1 cellular context compared by ENCODE assay signal in the genomic region with DNA sequence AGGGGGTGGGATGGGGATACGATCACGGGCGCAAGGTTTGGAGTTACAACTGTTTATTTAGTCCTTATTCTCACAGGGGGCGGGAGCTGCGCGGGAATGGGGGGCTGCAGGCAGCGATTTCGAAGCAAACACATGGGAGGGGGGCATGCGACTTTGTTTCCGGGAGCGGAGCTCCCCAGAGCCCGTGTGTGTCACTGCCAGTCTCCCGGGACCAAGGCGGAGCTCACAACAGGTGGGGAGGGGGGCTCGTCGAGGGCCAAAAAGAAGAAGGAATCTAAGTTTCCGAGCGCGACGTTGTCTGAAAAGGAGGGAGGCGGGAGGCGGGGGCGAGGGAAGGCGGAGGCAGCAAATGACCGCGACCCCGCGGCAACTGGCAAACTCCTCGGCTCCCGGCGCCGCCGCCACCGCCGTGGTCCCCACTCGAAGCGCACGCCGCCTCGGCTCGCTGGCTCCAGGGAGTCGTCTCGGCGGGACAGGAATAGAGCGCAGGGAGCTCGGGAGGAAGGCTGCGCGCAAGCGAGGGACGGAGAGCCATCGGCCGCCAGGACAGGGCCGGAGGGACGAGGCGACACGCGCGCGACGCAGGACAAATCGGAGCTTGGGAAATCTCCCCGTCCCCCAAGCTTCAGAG.
TF ChIP-seq lines count a peak whose summit lies in the region.

No MANE protein-coding gene starts in this region.

TF ChIP-seq in WTC11, 78 proteins besides CTCF, POLR2A, EP300 and RAD21 (continued from another document and continues in another):
- TF ChIP-seq, protein P1, sequence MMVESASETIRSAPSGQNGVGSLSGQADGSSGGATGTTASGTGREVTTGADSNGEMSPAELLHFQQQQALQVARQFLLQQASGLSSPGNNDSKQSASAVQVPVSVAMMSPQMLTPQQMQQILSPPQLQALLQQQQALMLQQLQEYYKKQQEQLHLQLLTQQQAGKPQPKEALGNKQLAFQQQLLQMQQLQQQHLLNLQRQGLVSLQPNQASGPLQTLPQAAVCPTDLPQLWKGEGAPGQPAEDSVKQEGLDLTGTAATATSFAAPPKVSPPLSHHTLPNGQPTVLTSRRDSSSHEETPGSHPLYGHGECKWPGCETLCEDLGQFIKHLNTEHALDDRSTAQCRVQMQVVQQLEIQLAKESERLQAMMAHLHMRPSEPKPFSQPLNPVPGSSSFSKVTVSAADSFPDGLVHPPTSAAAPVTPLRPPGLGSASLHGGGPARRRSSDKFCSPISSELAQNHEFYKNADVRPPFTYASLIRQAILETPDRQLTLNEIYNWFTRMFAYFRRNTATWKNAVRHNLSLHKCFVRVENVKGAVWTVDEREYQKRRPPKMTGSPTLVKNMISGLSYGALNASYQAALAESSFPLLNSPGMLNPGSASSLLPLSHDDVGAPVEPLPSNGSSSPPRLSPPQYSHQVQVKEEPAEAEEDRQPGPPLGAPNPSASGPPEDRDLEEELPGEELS (CRISPR knock-in tag; IDR thresholded peaks at IDR 0.05): peak; percentile 78
- TF ChIP-seq GABPB1 (CRISPR knock-in tag; IDR thresholded peaks at IDR 0.05): peak; percentile 14; the same call in 1 of the 2 replicates
- TF ChIP-seq JAZF1 (CRISPR knock-in tag; IDR thresholded peaks at IDR 0.05): no peak
- no peak for TF ChIP-seq HMGA2 (CRISPR knock-in tag; IDR thresholded peaks at IDR 0.05)
- TF ChIP-seq ZSCAN18 (CRISPR knock-in tag; IDR thresholded peaks at IDR 0.05): no peak
- TF ChIP-seq TEAD4 (CRISPR knock-in tag; IDR thresholded peaks at IDR 0.05): no peak
- TF ChIP-seq SOX15 (CRISPR knock-in tag; IDR thresholded peaks at IDR 0.05): no peak
- no peak for TF ChIP-seq ZNF423 (CRISPR knock-in tag; IDR thresholded peaks at IDR 0.05)
- no peak for TF ChIP-seq USF1 (CRISPR knock-in tag; IDR thresholded peaks at IDR 0.05)
- TF ChIP-seq, protein P2, sequence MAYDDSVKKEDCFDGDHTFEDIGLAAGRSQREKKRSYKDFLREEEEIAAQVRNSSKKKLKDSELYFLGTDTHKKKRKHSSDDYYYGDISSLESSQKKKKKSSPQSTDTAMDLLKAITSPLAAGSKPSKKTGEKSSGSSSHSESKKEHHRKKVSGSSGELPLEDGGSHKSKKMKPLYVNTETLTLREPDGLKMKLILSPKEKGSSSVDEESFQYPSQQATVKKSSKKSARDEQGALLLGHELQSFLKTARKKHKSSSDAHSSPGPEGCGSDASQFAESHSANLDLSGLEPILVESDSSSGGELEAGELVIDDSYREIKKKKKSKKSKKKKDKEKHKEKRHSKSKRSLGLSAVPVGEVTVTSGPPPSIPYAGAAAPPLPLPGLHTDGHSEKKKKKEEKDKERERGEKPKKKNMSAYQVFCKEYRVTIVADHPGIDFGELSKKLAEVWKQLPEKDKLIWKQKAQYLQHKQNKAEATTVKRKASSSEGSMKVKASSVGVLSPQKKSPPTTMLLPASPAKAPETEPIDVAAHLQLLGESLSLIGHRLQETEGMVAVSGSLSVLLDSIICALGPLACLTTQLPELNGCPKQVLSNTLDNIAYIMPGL (CRISPR knock-in tag; IDR thresholded peaks at IDR 0.05): no peak
- no peak for TF ChIP-seq ZNF396 (CRISPR knock-in tag; IDR thresholded peaks at IDR 0.05; ENCODE audit: borderline replicate concordance)
- TF ChIP-seq ZBTB21 (CRISPR knock-in tag; IDR thresholded peaks at IDR 0.05; ENCODE audit: borderline replicate concordance): no peak
- TF ChIP-seq FOXK1 (CRISPR knock-in tag; IDR thresholded peaks at IDR 0.05): no peak; the same call in 1 of the 2 replicates
- no peak for TF ChIP-seq NR1H2 (CRISPR knock-in tag; IDR thresholded peaks at IDR 0.05)
- TF ChIP-seq, protein P3, sequence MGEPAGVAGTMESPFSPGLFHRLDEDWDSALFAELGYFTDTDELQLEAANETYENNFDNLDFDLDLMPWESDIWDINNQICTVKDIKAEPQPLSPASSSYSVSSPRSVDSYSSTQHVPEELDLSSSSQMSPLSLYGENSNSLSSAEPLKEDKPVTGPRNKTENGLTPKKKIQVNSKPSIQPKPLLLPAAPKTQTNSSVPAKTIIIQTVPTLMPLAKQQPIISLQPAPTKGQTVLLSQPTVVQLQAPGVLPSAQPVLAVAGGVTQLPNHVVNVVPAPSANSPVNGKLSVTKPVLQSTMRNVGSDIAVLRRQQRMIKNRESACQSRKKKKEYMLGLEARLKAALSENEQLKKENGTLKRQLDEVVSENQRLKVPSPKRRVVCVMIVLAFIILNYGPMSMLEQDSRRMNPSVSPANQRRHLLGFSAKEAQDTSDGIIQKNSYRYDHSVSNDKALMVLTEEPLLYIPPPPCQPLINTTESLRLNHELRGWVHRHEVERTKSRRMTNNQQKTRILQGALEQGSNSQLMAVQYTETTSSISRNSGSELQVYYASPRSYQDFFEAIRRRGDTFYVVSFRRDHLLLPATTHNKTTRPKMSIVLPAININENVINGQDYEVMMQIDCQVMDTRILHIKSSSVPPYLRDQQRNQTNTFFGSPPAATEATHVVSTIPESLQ (CRISPR knock-in tag; IDR thresholded peaks at IDR 0.05): no peak
- no peak for TF ChIP-seq ATF3 (CRISPR knock-in tag; conservative IDR thresholded peaks at IDR 0.05)
- TF ChIP-seq ZNF121 (CRISPR knock-in tag; IDR thresholded peaks at IDR 0.05): 0 out of 2 replicates have a peak, but pooled peaks have one; percentile 28
- no peak for TF ChIP-seq MLX (CRISPR knock-in tag; IDR thresholded peaks at IDR 0.05)
- TF ChIP-seq ZNF532 (CRISPR knock-in tag; IDR thresholded peaks at IDR 0.05; ENCODE audit: borderline replicate concordance): no peak
- peak; percentile 55; the same call in 1 of the 2 replicates for TF ChIP-seq ETV6 (CRISPR knock-in tag; IDR thresholded peaks at IDR 0.05)
- no peak for TF ChIP-seq ERG (CRISPR knock-in tag; IDR thresholded peaks at IDR 0.05)
- TF ChIP-seq IRF2 (CRISPR knock-in tag; IDR thresholded peaks at IDR 0.05; ENCODE audit: borderline replicate concordance, low read depth): no peak
- no peak for TF ChIP-seq NFYB (CRISPR knock-in tag; conservative IDR thresholded peaks at IDR 0.05; ENCODE audit: low read depth)
- no peak for TF ChIP-seq EMX1 (CRISPR knock-in tag; IDR thresholded peaks at IDR 0.05)
- TF ChIP-seq KAT7 (CRISPR knock-in tag; IDR thresholded peaks at IDR 0.05; ENCODE audit: borderline replicate concordance): no peak
- no peak for TF ChIP-seq NFATC4 (CRISPR knock-in tag; IDR thresholded peaks at IDR 0.05)
- no peak for TF ChIP-seq JUN (CRISPR knock-in tag; IDR thresholded peaks at IDR 0.05)
- TF ChIP-seq ZNF512 (CRISPR knock-in tag; IDR thresholded peaks at IDR 0.05; ENCODE audit: borderline replicate concordance): no peak
- TF ChIP-seq ZNF263 (CRISPR knock-in tag; IDR thresholded peaks at IDR 0.05; ENCODE audit: low read depth): no peak
- TF ChIP-seq ZBTB43 (CRISPR knock-in tag; IDR thresholded peaks at IDR 0.05): no peak
- no peak for TF ChIP-seq GTF2I (CRISPR knock-in tag; conservative IDR thresholded peaks at IDR 0.05)
